ENCODE assay signal across 15 cellular contexts in genomic region chr4:31021008-31021407, GRCh38.
DNase-seq lines count a peak whose midpoint lies in the region; ATAC-seq and TF ChIP-seq lines count a peak whose summit lies in the region.
"Had no signal": no experiment of that assay in that cellular context is flagged by ENCODE, and none has a peak within 500 bp of the region (broad histone marks: within the 10 kb centered on the region; RNA-seq: fewer than 3 reads in every experiment).

No MANE protein-coding gene starts in this region.

- H3K4me3 ChIP-seq in HEK293 (ENCODE audit: low read depth, low read length) (no peak overlapping the region), SU-DHL-6 (ENCODE audit: insufficient read depth, low read length, poor library complexity, severe bottlenecking) (no peak overlapping the region), retinal pigment epithelial cell (ENCODE audit: low read length) (no peak overlapping the region), mucosa of descending colon (no peak overlapping the region)

- H3K4me3 Mint-ChIP-seq in activated CD8-positive, alpha-beta memory T cell treated with anti-CD3 and anti-CD28 coated beads, Interleukin-2, amount 10 ng/mL, durations not matched to agents 7 days and 5 days, result no peak overlapping the region
- H3K4me3 Mint-ChIP-seq in activated naive CD4-positive, alpha-beta T cell treated with anti-CD3 and anti-CD28 coated beads for 36 hours, result no peak overlapping the region
- H3K4me3 Mint-ChIP-seq: B cell; CD4-positive, alpha-beta T cell had no signal

- H3F3A ChIP-seq in SU-DHL-6 (ENCODE audit: insufficient read depth), result no peaks in the 10 kb centered on the region

- H4K20me1 ChIP-seq in SU-DHL-6 (ENCODE audit: low read depth, low read length), result no peaks in the 10 kb centered on the region

- H3K27ac ChIP-seq in HEK293 (ENCODE audit: extremely low read depth, low read depth, low read length) (no peak overlapping the region), SU-DHL-6 (ENCODE audit: low read depth, low read length) (no peak overlapping the region)

- H3K79me2 ChIP-seq in SU-DHL-6 (ENCODE audit: insufficient read depth, low read length), result no peaks in the 10 kb centered on the region

- H3K27me3 Mint-ChIP-seq in activated CD8-positive, alpha-beta memory T cell treated with anti-CD3 and anti-CD28 coated beads, Interleukin-2, amount 10 ng/mL, durations not matched to agents 7 days and 5 days, result no peaks in the 10 kb centered on the region
- no peaks in the 10 kb centered on the region for H3K27me3 Mint-ChIP-seq in activated naive CD4-positive, alpha-beta T cell treated with anti-CD3 and anti-CD28 coated beads for 36 hours (ENCODE audit: low read depth)
- H3K27me3 Mint-ChIP-seq: B cell; CD4-positive, alpha-beta T cell had no signal

- POLR2A ChIA-PET in HEK293 (lab: Yijun Ruan, JAX), result no interaction called here

- peaks cover 3% of the 10 kb centered on the region for H3K9me3 Mint-ChIP-seq in activated CD8-positive, alpha-beta memory T cell treated with anti-CD3 and anti-CD28 coated beads, Interleukin-2, amount 10 ng/mL, durations not matched to agents 7 days and 5 days (ENCODE audit: low read depth)
- H3K9me3 Mint-ChIP-seq in activated naive CD4-positive, alpha-beta T cell treated with anti-CD3 and anti-CD28 coated beads for 36 hours, result peaks cover 4% of the 10 kb centered on the region

- H3K9ac ChIP-seq in SU-DHL-6 (ENCODE audit: low read length), result no peak overlapping the region

- TF ChIP-seq CTCF in HEK293 (tag by site-specific recombination; IDR thresholded peaks at IDR 0.05), result no peak
- no peak for TF ChIP-seq CTCF in SU-DHL-6 (IDR thresholded peaks at IDR 0.05; ENCODE audit: insufficient read depth, low read length, poor library complexity, severe bottlenecking)
- no peak for TF ChIP-seq CTCF in retinal pigment epithelial cell (conservative IDR thresholded peaks at IDR 0.05; ENCODE audit: low read depth, low read length)
- no peak for TF ChIP-seq CTCF in mucosa of descending colon (IDR thresholded peaks at IDR 0.05)

- no peak overlapping the region for H3K4me2 ChIP-seq in SU-DHL-6 (ENCODE audit: low read depth, low read length, poor library complexity, severe bottlenecking)

- no peaks in the 10 kb centered on the region for H3K27me3 ChIP-seq in SU-DHL-6 (ENCODE audit: low read length)

- H3K4me1 Mint-ChIP-seq in activated CD8-positive, alpha-beta memory T cell treated with anti-CD3 and anti-CD28 coated beads, Interleukin-2, amount 10 ng/mL, durations not matched to agents 7 days and 5 days, result no peaks in the 10 kb centered on the region
- H3K4me1 Mint-ChIP-seq in activated naive CD4-positive, alpha-beta T cell treated with anti-CD3 and anti-CD28 coated beads for 36 hours (ENCODE audit: low read depth), result no peaks in the 10 kb centered on the region
- H3K4me1 Mint-ChIP-seq: B cell had no signal

- no peaks in the 10 kb centered on the region for H3K36me3 Mint-ChIP-seq in activated CD8-positive, alpha-beta memory T cell treated with anti-CD3 and anti-CD28 coated beads, Interleukin-2, amount 10 ng/mL, durations not matched to agents 7 days and 5 days
- H3K36me3 Mint-ChIP-seq in activated naive CD4-positive, alpha-beta T cell treated with anti-CD3 and anti-CD28 coated beads for 36 hours (ENCODE audit: low read depth), result no peaks in the 10 kb centered on the region

- H3K4me1 ChIP-seq in HEK293 (ENCODE audit: control insufficient read depth, insufficient read depth, low read length) (no peaks in the 10 kb centered on the region; the same call in 1 of the 2 replicates), mucosa of descending colon (ENCODE audit: low read depth) (no peaks in the 10 kb centered on the region)

- CTCF ChIA-PET in HEK293 (lab: Yijun Ruan, JAX), result no interaction called here
- CTCF ChIA-PET in activated CD8-positive, alpha-beta memory T cell treated with anti-CD3 and anti-CD28 coated beads, Interleukin-2, amount 10 ng/mL, durations not matched to agents 7 days and 5 days (lab: Charles Lee), result no interaction called here
- CTCF ChIA-PET in activated naive CD4-positive, alpha-beta T cell treated with anti-CD3 and anti-CD28 coated beads for 36 hours (lab: Charles Lee), result no interaction called here

- ATAC-seq in activated CD8-positive, alpha-beta memory T cell treated with anti-CD3 and anti-CD28 coated beads, Interleukin-2, amount 10 ng/mL, durations not matched to agents 7 days and 5 days, result no peak
- no peak for ATAC-seq in mucosa of descending colon

- DNase-seq in NCI-H82 (lab: John Stamatoyannopoulos, UW) (peak; percentile 3), NCI-H82 treated with DMSO at 0.1 percent for 48 hours (lab: John Stamatoyannopoulos, UW; ENCODE audit: unreplicated experiment) (no peak), retinal pigment epithelial cell (ENCODE audit: low read depth) (peak; percentile 30), mucosa of descending colon (no peak)
- DNase-seq in activated CD8-positive, alpha-beta memory T cell treated with anti-CD3 and anti-CD28 coated beads, Interleukin-2, amount 10 ng/mL, durations not matched to agents 7 days and 5 days, result no peak
- no peak for DNase-seq in activated naive CD4-positive, alpha-beta T cell treated with anti-CD3 and anti-CD28 coated beads for 36 hours
- DNase-seq: C1 segment of cervical spinal cord; CD4-positive, alpha-beta T cell; DMS79 treated with DMSO at 0.1 percent for 48 hours; EL; HCEC 1CT; IMR-90 had no signal

- H3K36me3 ChIP-seq in HEK293 (ENCODE audit: control insufficient read depth in 2 of 2, insufficient read depth in 1 of 2, low read length in 2 of 2) (no peaks in the 10 kb centered on the region), SU-DHL-6 (ENCODE audit: low read length) (no peaks in the 10 kb centered on the region), mucosa of descending colon (ENCODE audit: low read depth) (no peaks in the 10 kb centered on the region)

- H3K27ac Mint-ChIP-seq in activated CD8-positive, alpha-beta memory T cell treated with anti-CD3 and anti-CD28 coated beads, Interleukin-2, amount 10 ng/mL, durations not matched to agents 7 days and 5 days, result no peak overlapping the region
- H3K27ac Mint-ChIP-seq in activated naive CD4-positive, alpha-beta T cell treated with anti-CD3 and anti-CD28 coated beads for 36 hours, result no peak overlapping the region
- H3K27ac Mint-ChIP-seq: B cell; CD4-positive, alpha-beta T cell had no signal

- peak overlapping the region; percentile 62 for H2AFZ ChIP-seq in SU-DHL-6 (ENCODE audit: low read depth, low read length, severe bottlenecking)

- no peaks in the 10 kb centered on the region for H3K9me2 ChIP-seq in SU-DHL-6 (replicated peaks; ENCODE audit: insufficient read depth, low read length)

- H3K9me3 ChIP-seq in HEK293 (ENCODE audit: control insufficient read depth, insufficient read depth, low read depth, low read length) (no peaks in the 10 kb centered on the region), SU-DHL-6 (ENCODE audit: insufficient read depth, low read length) (no peaks in the 10 kb centered on the region), mucosa of descending colon (no peaks in the 10 kb centered on the region)

- intact Hi-C loops in activated naive CD4-positive, alpha-beta T cell treated with anti-CD3 and anti-CD28 coated beads for 36 hours (cut with micrococcal nuclease), result no loop called here
- intact Hi-C loops in mucosa of descending colon (cut with DNase I, micrococcal nuclease), result no loop called here

TF ChIP-seq in HEK293, 187 proteins besides CTCF, POLR2A, EP300 and RAD21:
- TF ChIP-seq ZNF558 (tag by site-specific recombination; IDR thresholded peaks at IDR 0.05) (no peak), FEZF1 (tag by site-specific recombination; IDR thresholded peaks at IDR 0.05) (peak; percentile 15; the same call in 1 of the 2 replicates), PRDM6 (tag by site-specific recombination; IDR thresholded peaks at IDR 0.05) (0 out of 2 replicates have a peak, but pooled peaks have one; percentile 32)

Comparison
In these comparisons a context has a peak if more than half of its experiments do, and no peak if none do; other contexts are left out.
1. DNase-seq: peak in NCI-H82 (single experiment) and retinal pigment epithelial cell (single experiment); none in NCI-H82 treated with DMSO at 0.1 percent for 48 hours (single experiment), activated CD8-positive, alpha-beta memory T cell treated with anti-CD3 and anti-CD28 coated beads, Interleukin-2, amount 10 ng/mL, durations not matched to agents 7 days and 5 days (single experiment), activated naive CD4-positive, alpha-beta T cell treated with anti-CD3 and anti-CD28 coated beads for 36 hours (single experiment) and mucosa of descending colon (0 of 3).